In genomic region chr1:21440630-21441125, GRCh38 we compare ENCODE assay signal across 8 cellular contexts. TPM values are rescaled to one million over a fixed set of nuclear protein-coding genes. Genes with fewer than 3 reads are reported as not detected.
DNase-seq lines count a peak whose midpoint lies in the region; ATAC-seq and TF ChIP-seq lines count a peak whose summit lies in the region.
"Not testable (repeated sequence)": the region's sequence is repeated elsewhere in the genome, so short reads cannot be mapped to it uniquely, and the experiment has no call there.

No MANE protein-coding gene starts in this region.

- peak overlapping the region; percentile 80 for H3K4me2 ChIP-seq in neuronal stem cell (ENCODE audit: insufficient read depth, low read length, poor library complexity, severe bottlenecking)

- not testable (repeated sequence) for H3K4ac ChIP-seq in neuronal stem cell (ENCODE audit: low read length)

- H2AFZ ChIP-seq in neuronal stem cell (ENCODE audit: low read length) = peak overlapping the region; percentile 92

- H3K23ac ChIP-seq in neuronal stem cell (ENCODE audit: low read depth, low read length, poor library complexity) = not testable (repeated sequence)

- H4K91ac ChIP-seq in neuronal stem cell (ENCODE audit: low read depth, low read length, poor library complexity) = not testable (repeated sequence)

- not testable (repeated sequence) for H3K9me3 ChIP-seq in neuronal stem cell (replicated peaks in 1 of 2; ENCODE audit: control insufficient read depth in 2 of 2, insufficient read depth in 1 of 2, low read depth in 1 of 2, low read length in 2 of 2)

- H3K18ac ChIP-seq in neuronal stem cell (ENCODE audit: low read length) = peak overlapping the region; percentile 71

- H2BK5ac ChIP-seq in neuronal stem cell (ENCODE audit: low read length) = not testable (repeated sequence)

- H2BK120ac ChIP-seq in neuronal stem cell (ENCODE audit: low read depth, low read length) = not testable (repeated sequence)

- H3K27ac Mint-ChIP-seq in CD14-positive monocyte; activated T-helper 2 cell treated with anti-CD3 and anti-CD28 coated beads, Interferon-gamma antibody, Interleukin-2, Interleukin-4, amounts not matched to agents 10 μg/mL and 5 μg/mL and 100 μg/mL, durations not matched to agents 14 hours and 24 hours and 36 hours; stimulated activated naive CD8-positive, alpha-beta T cell treated with anti-CD3 and anti-CD28 coated beads, Interleukin-15, amount 100 ng/mL, for 72 hours: not testable (repeated sequence)
- peak overlapping the region; percentile 95 for H3K27ac Mint-ChIP-seq in effector memory CD8-positive, alpha-beta T cell
- peak overlapping the region; percentile 38 to 88 (median 80) for H3K27ac Mint-ChIP-seq in immature natural killer cell

- H3K27me3 ChIP-seq in neuronal stem cell (ENCODE audit: control insufficient read depth in 3 of 3, insufficient read depth in 3 of 3, low read depth in 1 of 3, low read length in 3 of 3) = peaks cover 0 to 19% (median 2%) of the 10 kb centered on the region in 3 experiments

- H2BK15ac ChIP-seq in neuronal stem cell (ENCODE audit: low read length) = not testable (repeated sequence)

- H3K4me1 ChIP-seq in neuronal stem cell (ENCODE audit: control insufficient read depth in 2 of 2, insufficient read depth in 1 of 2, low read depth in 1 of 2, low read length in 2 of 2) = not testable (repeated sequence)

- peaks cover 57 to 64% (median 57%) of the 10 kb centered on the region in 3 donors for H3K27me3 Mint-ChIP-seq in CD14-positive monocyte (ENCODE audit: low read depth in 3 of 3)
- H3K27me3 Mint-ChIP-seq in activated T-helper 2 cell treated with anti-CD3 and anti-CD28 coated beads, Interferon-gamma antibody, Interleukin-2, Interleukin-4, amounts not matched to agents 10 μg/mL and 5 μg/mL and 100 μg/mL, durations not matched to agents 14 hours and 24 hours and 36 hours (ENCODE audit: low read depth) = peaks cover 25% of the 10 kb centered on the region
- H3K27me3 Mint-ChIP-seq in effector memory CD8-positive, alpha-beta T cell = peaks cover 0 to 16% of the 10 kb centered on the region in 2 donors
- not testable (repeated sequence) for H3K27me3 Mint-ChIP-seq in immature natural killer cell (ENCODE audit: low read depth in 3 of 3)
- peaks cover 19% of the 10 kb centered on the region for H3K27me3 Mint-ChIP-seq in stimulated activated naive CD8-positive, alpha-beta T cell treated with anti-CD3 and anti-CD28 coated beads, Interleukin-15, amount 100 ng/mL, for 72 hours

- intact Hi-C loops in CD14-positive monocyte (cut with micrococcal nuclease); activated T-helper 2 cell treated with anti-CD3 and anti-CD28 coated beads, Interferon-gamma antibody, Interleukin-2, Interleukin-4, amounts not matched to agents 10 μg/mL and 5 μg/mL and 100 μg/mL, durations not matched to agents 14 hours and 24 hours and 36 hours (cut with micrococcal nuclease): not testable (repeated sequence)

- not testable (repeated sequence) for DNase-seq in CD14-positive monocyte (ENCODE audit: low spot score); neuronal stem cell (ENCODE audit: low spot score)
- DNase-seq in HK-2 (ENCODE audit: unreplicated experiment) = peak; percentile 18
- peak; percentile 20 for DNase-seq in SIG-M5 treated with dmso at 0.1 percent for 504 hours (lab: John Stamatoyannopoulos, UW; ENCODE audit: unreplicated experiment)
- peak; percentile 26 for DNase-seq in activated T-helper 2 cell treated with anti-CD3 and anti-CD28 coated beads, Interferon-gamma antibody, Interleukin-2, Interleukin-4, amounts not matched to agents 10 μg/mL and 5 μg/mL and 100 μg/mL, durations not matched to agents 14 hours and 24 hours and 36 hours (ENCODE audit: low spot score)
- DNase-seq in effector memory CD8-positive, alpha-beta T cell = peak in 1 of 3 experiments; percentile 11
- DNase-seq in immature natural killer cell = peak; percentile 6 to 16 (median 6)
- DNase-seq in stimulated activated naive CD8-positive, alpha-beta T cell treated with anti-CD3 and anti-CD28 coated beads, Interleukin-15, amount 100 ng/mL, for 72 hours = peak; percentile 35 to 63

- not testable (repeated sequence) for TF ChIP-seq CTCF in CD14-positive monocyte (IDR thresholded peaks at IDR 0.05)

- not testable (repeated sequence) for H3K27ac ChIP-seq in neuronal stem cell (replicated peaks; ENCODE audit: low read length)

- not testable (repeated sequence) for H3K14ac ChIP-seq in neuronal stem cell (ENCODE audit: low read length)

- H3K4me3 ChIP-seq in neuronal stem cell (ENCODE audit: low read length in 2 of 2) = peak overlapping the region; percentile 69 to 84

- H3K4me3 Mint-ChIP-seq in CD14-positive monocyte (peak overlapping the region; percentile 86 to 93), immature natural killer cell (peak overlapping the region; percentile 80 to 95 (median 85))
- H3K4me3 Mint-ChIP-seq in activated T-helper 2 cell treated with anti-CD3 and anti-CD28 coated beads, Interferon-gamma antibody, Interleukin-2, Interleukin-4, amounts not matched to agents 10 μg/mL and 5 μg/mL and 100 μg/mL, durations not matched to agents 14 hours and 24 hours and 36 hours (ENCODE audit: low read depth) = peak overlapping the region; percentile 73
- peak overlapping the region; percentile 96 to 98 for H3K4me3 Mint-ChIP-seq in effector memory CD8-positive, alpha-beta T cell
- peak overlapping the region; percentile 91 to 97 for H3K4me3 Mint-ChIP-seq in stimulated activated naive CD8-positive, alpha-beta T cell treated with anti-CD3 and anti-CD28 coated beads, Interleukin-15, amount 100 ng/mL, for 72 hours

- peaks cover 0 to 10% (median 2%) of the 10 kb centered on the region in 7 donors for H3K9me3 Mint-ChIP-seq in CD14-positive monocyte
- H3K9me3 Mint-ChIP-seq in activated T-helper 2 cell treated with anti-CD3 and anti-CD28 coated beads, Interferon-gamma antibody, Interleukin-2, Interleukin-4, amounts not matched to agents 10 μg/mL and 5 μg/mL and 100 μg/mL, durations not matched to agents 14 hours and 24 hours and 36 hours; effector memory CD8-positive, alpha-beta T cell; immature natural killer cell; stimulated activated naive CD8-positive, alpha-beta T cell treated with anti-CD3 and anti-CD28 coated beads, Interleukin-15, amount 100 ng/mL, for 72 hours: not testable (repeated sequence)

- not testable (repeated sequence) for H2BK12ac ChIP-seq in neuronal stem cell (ENCODE audit: low read length)

- no CpG with 5 or more reads among the region's 21 CpGs for WGBS in neuronal stem cell (ENCODE audit: extremely low coverage in 2 of 2, insufficient read length in 2 of 2, insufficient replicate concordance in 1 of 2), 2 donors

- H3K4me1 Mint-ChIP-seq in CD14-positive monocyte (peaks cover 21% of the 10 kb centered on the region), immature natural killer cell (peaks cover 15% of the 10 kb centered on the region in 2 donors)
- H3K4me1 Mint-ChIP-seq in activated T-helper 2 cell treated with anti-CD3 and anti-CD28 coated beads, Interferon-gamma antibody, Interleukin-2, Interleukin-4, amounts not matched to agents 10 μg/mL and 5 μg/mL and 100 μg/mL, durations not matched to agents 14 hours and 24 hours and 36 hours (ENCODE audit: low read depth) = peaks cover 11% of the 10 kb centered on the region
- H3K4me1 Mint-ChIP-seq in effector memory CD8-positive, alpha-beta T cell (ENCODE audit: low read depth in 2 of 2) = peaks cover 20 to 23% of the 10 kb centered on the region in 2 donors
- H3K4me1 Mint-ChIP-seq in stimulated activated naive CD8-positive, alpha-beta T cell treated with anti-CD3 and anti-CD28 coated beads, Interleukin-15, amount 100 ng/mL, for 72 hours = peaks cover 31% of the 10 kb centered on the region

- not testable (repeated sequence) for H3K36me3 Mint-ChIP-seq in CD14-positive monocyte; activated T-helper 2 cell treated with anti-CD3 and anti-CD28 coated beads, Interferon-gamma antibody, Interleukin-2, Interleukin-4, amounts not matched to agents 10 μg/mL and 5 μg/mL and 100 μg/mL, durations not matched to agents 14 hours and 24 hours and 36 hours (ENCODE audit: low read depth); effector memory CD8-positive, alpha-beta T cell (ENCODE audit: insufficient read depth); immature natural killer cell

- H3K9ac ChIP-seq in neuronal stem cell (ENCODE audit: low read depth, low read length, poor library complexity) = not testable (repeated sequence)

- not testable (repeated sequence) for H4K8ac ChIP-seq in neuronal stem cell (ENCODE audit: low read depth, low read length)

- H2AK5ac ChIP-seq in neuronal stem cell (ENCODE audit: low read depth, low read length) = not testable (repeated sequence)

- ATAC-seq in effector memory CD8-positive, alpha-beta T cell (replicated peaks) = peak; percentile 19
- ATAC-seq in stimulated activated naive CD8-positive, alpha-beta T cell treated with anti-CD3 and anti-CD28 coated beads, Interleukin-15, amount 100 ng/mL, for 72 hours = peak; percentile 54

- not testable (repeated sequence) for H3K36me3 ChIP-seq in neuronal stem cell (replicated peaks in 1 of 2; ENCODE audit: control insufficient read depth in 2 of 2, insufficient read depth in 2 of 2, low read length in 2 of 2)

- not testable (repeated sequence) for H3K79me1 ChIP-seq in neuronal stem cell (ENCODE audit: low read depth, low read length)

RNA-seq across cellular contexts. Expression of gene NBPF3, which starts 0.7 kb away (rescaled TPM):
- polyA plus RNA-seq in CD14-positive monocyte (1 to 10 TPM in 1 of 2 donors, not detected in 1; 1.5 TPM), immature natural killer cell (10 to 100 TPM in 1 of 3 donors, 1 to 10 TPM in 2; 3.2 to 12.7 (median 7.0) TPM)
- total RNA-seq in activated T-helper 2 cell treated with anti-CD3 and anti-CD28 coated beads, Interferon-gamma antibody, Interleukin-2, Interleukin-4, amounts not matched to agents 10 μg/mL and 5 μg/mL and 100 μg/mL, durations not matched to agents 14 hours and 24 hours and 36 hours = 3.9 and 4.3 TPM in 2 replicates
- 2.2 TPM for polyA plus RNA-seq in neuronal stem cell (2013, experiment 1 of 2)
- 2.1 TPM for polyA plus RNA-seq in neuronal stem cell (2013, experiment 2 of 2)
